2 cellular contexts compared by ENCODE assay signal in the genomic region with DNA sequence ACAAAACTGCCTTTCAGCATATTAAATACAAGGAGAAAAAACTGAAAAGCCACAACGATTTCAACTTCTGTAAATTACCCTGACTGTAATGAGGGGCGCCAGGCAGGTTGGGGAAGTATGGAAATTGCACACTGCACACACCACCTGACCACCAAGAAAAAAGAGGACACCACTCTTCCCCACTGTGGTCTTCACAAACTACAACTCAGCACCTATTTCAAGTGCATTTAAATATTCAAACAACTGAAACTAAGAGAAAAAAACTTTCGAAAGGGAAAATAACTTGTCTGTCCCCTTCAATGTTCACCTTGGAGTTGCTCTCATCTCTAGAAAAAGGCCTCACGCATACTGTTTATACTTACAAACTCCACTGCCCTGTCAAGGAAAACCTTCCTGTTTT.
TF ChIP-seq lines count a peak whose summit lies in the region.

No MANE protein-coding gene starts in this region.

TF ChIP-seq in SK-N-SH, 30 proteins besides CTCF, POLR2A, EP300 and RAD21 (continued from another document):
- TF ChIP-seq, protein P1, sequence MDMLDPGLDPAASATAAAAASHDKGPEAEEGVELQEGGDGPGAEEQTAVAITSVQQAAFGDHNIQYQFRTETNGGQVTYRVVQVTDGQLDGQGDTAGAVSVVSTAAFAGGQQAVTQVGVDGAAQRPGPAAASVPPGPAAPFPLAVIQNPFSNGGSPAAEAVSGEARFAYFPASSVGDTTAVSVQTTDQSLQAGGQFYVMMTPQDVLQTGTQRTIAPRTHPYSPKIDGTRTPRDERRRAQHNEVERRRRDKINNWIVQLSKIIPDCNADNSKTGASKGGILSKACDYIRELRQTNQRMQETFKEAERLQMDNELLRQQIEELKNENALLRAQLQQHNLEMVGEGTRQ (IDR thresholded peaks at IDR 0.05; ENCODE audit: borderline replicate concordance, low read depth, low read length), result no peak
- TF ChIP-seq GATA2 (CRISPR knock-in tag; IDR thresholded peaks at IDR 0.05) (no peak), ELF1 (IDR thresholded peaks at IDR 0.05) (no peak), POLR2AphosphoS5 (IDR thresholded peaks at IDR 0.05; ENCODE audit: low read depth, low read length) (no peak), FOSL2 (IDR thresholded peaks at IDR 0.05; ENCODE audit: borderline replicate concordance, low read depth) (no peak), JUND (IDR thresholded peaks at IDR 0.05) (no peak)

TF ChIP-seq in SK-N-SH treated with all-trans-retinoic acid at 6 μM for 48 hours, 23 proteins besides CTCF, POLR2A, EP300 and RAD21 (continued from another document):
- TF ChIP-seq, protein P2, sequence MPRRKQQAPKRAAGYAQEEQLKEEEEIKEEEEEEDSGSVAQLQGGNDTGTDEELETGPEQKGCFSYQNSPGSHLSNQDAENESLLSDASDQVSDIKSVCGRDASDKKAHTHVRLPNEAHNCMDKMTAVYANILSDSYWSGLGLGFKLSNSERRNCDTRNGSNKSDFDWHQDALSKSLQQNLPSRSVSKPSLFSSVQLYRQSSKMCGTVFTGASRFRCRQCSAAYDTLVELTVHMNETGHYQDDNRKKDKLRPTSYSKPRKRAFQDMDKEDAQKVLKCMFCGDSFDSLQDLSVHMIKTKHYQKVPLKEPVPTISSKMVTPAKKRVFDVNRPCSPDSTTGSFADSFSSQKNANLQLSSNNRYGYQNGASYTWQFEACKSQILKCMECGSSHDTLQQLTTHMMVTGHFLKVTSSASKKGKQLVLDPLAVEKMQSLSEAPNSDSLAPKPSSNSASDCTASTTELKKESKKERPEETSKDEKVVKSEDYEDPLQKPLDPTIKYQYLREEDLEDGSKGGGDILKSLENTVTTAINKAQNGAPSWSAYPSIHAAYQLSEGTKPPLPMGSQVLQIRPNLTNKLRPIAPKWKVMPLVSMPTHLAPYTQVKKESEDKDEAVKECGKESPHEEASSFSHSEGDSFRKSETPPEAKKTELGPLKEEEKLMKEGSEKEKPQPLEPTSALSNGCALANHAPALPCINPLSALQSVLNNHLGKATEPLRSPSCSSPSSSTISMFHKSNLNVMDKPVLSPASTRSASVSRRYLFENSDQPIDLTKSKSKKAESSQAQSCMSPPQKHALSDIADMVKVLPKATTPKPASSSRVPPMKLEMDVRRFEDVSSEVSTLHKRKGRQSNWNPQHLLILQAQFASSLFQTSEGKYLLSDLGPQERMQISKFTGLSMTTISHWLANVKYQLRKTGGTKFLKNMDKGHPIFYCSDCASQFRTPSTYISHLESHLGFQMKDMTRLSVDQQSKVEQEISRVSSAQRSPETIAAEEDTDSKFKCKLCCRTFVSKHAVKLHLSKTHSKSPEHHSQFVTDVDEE (CRISPR knock-in tag; IDR thresholded peaks at IDR 0.05), result no peak
- TF ChIP-seq ZFP3 (CRISPR knock-in tag; IDR thresholded peaks at IDR 0.05), result no peak
- TF ChIP-seq, protein P3, sequence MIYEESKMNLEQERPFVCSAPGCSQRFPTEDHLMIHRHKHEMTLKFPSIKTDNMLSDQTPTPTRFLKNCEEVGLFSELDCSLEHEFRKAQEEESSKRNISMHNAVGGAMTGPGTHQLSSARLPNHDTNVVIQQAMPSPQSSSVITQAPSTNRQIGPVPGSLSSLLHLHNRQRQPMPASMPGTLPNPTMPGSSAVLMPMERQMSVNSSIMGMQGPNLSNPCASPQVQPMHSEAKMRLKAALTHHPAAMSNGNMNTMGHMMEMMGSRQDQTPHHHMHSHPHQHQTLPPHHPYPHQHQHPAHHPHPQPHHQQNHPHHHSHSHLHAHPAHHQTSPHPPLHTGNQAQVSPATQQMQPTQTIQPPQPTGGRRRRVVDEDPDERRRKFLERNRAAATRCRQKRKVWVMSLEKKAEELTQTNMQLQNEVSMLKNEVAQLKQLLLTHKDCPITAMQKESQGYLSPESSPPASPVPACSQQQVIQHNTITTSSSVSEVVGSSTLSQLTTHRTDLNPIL (CRISPR knock-in tag; IDR thresholded peaks at IDR 0.05; ENCODE audit: low read depth), result no peak
- TF ChIP-seq ZNF8 (CRISPR knock-in tag; IDR thresholded peaks at IDR 0.05), result no peak
- TF ChIP-seq OSR1 (CRISPR knock-in tag; IDR thresholded peaks at IDR 0.05), result no peak
- no peak for TF ChIP-seq ESRRG (CRISPR knock-in tag; IDR thresholded peaks at IDR 0.05)
- TF ChIP-seq RARB (CRISPR knock-in tag; IDR thresholded peaks at IDR 0.05), result no peak
- TF ChIP-seq ISL1 (CRISPR knock-in tag; IDR thresholded peaks at IDR 0.05), result no peak
- no peak for TF ChIP-seq ZC3H10 (CRISPR knock-in tag; IDR thresholded peaks at IDR 0.05)
